ENCODE assay signal across 8 cellular contexts in genomic region chr1:17053071-17053684, GRCh38. TPM values are rescaled to one million over a fixed set of nuclear protein-coding genes. Genes with fewer than 3 reads are reported as not detected.
DNase-seq lines count a peak whose midpoint lies in the region; ATAC-seq, FAIRE-seq and TF ChIP-seq lines count a peak whose summit lies in the region.

No MANE protein-coding gene starts in this region.

- no peak overlapping the region for H2BK120ac ChIP-seq in mesenchymal stem cell (ENCODE audit: low read depth, low read length)

- H3K79me1 ChIP-seq in mesenchymal stem cell (replicated peaks; ENCODE audit: low read length, poor library complexity, severe bottlenecking): no peaks in the 10 kb centered on the region

- H4K8ac ChIP-seq in mesenchymal stem cell (ENCODE audit: low read length): peak overlapping the region; percentile 47

- peak overlapping the region; percentile 28 for H4K91ac ChIP-seq in mesenchymal stem cell (ENCODE audit: low read length)

- POLR2A ChIA-PET in K562 (lab: Yijun Ruan, JAX): interaction anchor here (0.6 to 1.6 kb wide), 3 partner anchors 127 to 187 kb away, joined by 3 to 4 read pairs (median 4); no protein-coding TSS in a partner anchor

- H3K9me3 ChIP-seq in heart left ventricle: no peaks in the 10 kb centered on the region
- no peaks in the 10 kb centered on the region for H3K9me3 ChIP-seq in K562 (replicated peaks; ENCODE audit: control insufficient read depth, insufficient read depth, low read depth, low read length)
- H3K9me3 ChIP-seq in mesenchymal stem cell (ENCODE audit: control insufficient read depth, low read length): no peaks in the 10 kb centered on the region
- H3K9me3 ChIP-seq in vagina: no peaks in the 10 kb centered on the region

- peak overlapping the region in 1 of 2 experiments; percentile 93 for H3K23ac ChIP-seq in mesenchymal stem cell (ENCODE audit: low read length in 2 of 2)

- no TSS peak for BruUV-seq in K562 (replicated peaks; lab: Mats Ljungman, UMichigan)

- peak overlapping the region; percentile 88 for H2AK5ac ChIP-seq in mesenchymal stem cell (ENCODE audit: low read length, severe bottlenecking)

- H3K27ac ChIP-seq in heart left ventricle: peak overlapping the region; percentile 68 to 95 (median 84)
- peak overlapping the region; percentile 80 for H3K27ac ChIP-seq in K562 (ENCODE audit: extremely low read depth, low read depth, low read length)
- peak overlapping the region; percentile 57 for H3K27ac ChIP-seq in mesenchymal stem cell (ENCODE audit: low read length, poor library complexity, severe bottlenecking)
- H3K27ac ChIP-seq in vagina: peak overlapping the region; percentile 77

- ATAC-seq in heart left ventricle: peak in 1 of 4 donors; percentile 0
- ATAC-seq in K562: no peak

- no peak for TF ChIP-seq RAD21 in K562 (CRISPR knock-in tag; conservative IDR thresholded peaks at IDR 0.05 in 1 of 2, IDR thresholded peaks at IDR 0.05 in 1 of 2)

- no peaks in the 10 kb centered on the region for H4K20me1 ChIP-seq in K562 (replicated peaks; ENCODE audit: control insufficient read depth, insufficient read depth, low read length)

- TF ChIP-seq POLR2A in heart left ventricle (IDR thresholded peaks at IDR 0.05): no peak
- no peak for TF ChIP-seq POLR2A in K562 (conservative IDR thresholded peaks at IDR 0.05)
- TF ChIP-seq POLR2A in vagina (IDR thresholded peaks at IDR 0.05): no peak

- H2BK15ac ChIP-seq in mesenchymal stem cell (ENCODE audit: low read depth, poor library complexity, severe bottlenecking): peak overlapping the region; percentile 77

- TF ChIP-seq EP300 in K562 (IDR thresholded peaks at IDR 0.05; ENCODE audit: low read length): no peak

- H3K9me1 ChIP-seq in K562 (ENCODE audit: control insufficient read depth, insufficient read depth, low read length): no peaks in the 10 kb centered on the region

- in situ Hi-C loops in K562 (cut with MboI): loop anchor here (5.0 kb wide), 1 partner anchor 96 kb away; no protein-coding TSS in a partner anchor

- H3K18ac ChIP-seq in mesenchymal stem cell (ENCODE audit: low read depth in 1 of 2, low read length in 2 of 2): peak overlapping the region; percentile 66 to 96

- peak overlapping the region in 1 of 2 experiments; percentile 93 for H3K4ac ChIP-seq in mesenchymal stem cell (ENCODE audit: low read depth in 1 of 2, low read length in 2 of 2)

- FAIRE-seq in K562 (lab: Jason Lieb, UNC): no peak

- H3K4me3 ChIP-seq in heart left ventricle (peak overlapping the region; percentile 28 to 99 (median 77)), K562 (peak overlapping the region; percentile 53), mesenchymal stem cell (ENCODE audit: insufficient read depth in 1 of 2, low read depth in 1 of 2, low read length in 2 of 2) (peak overlapping the region; percentile 91 to 99), vagina (peak overlapping the region; percentile 86 to 89)

- WGBS in heart left ventricle, 4 donors: 3 to 7% (median 5%) methylated on average over 12 of the region's 12 CpGs
- WGBS in K562 (ENCODE audit: insufficient coverage, low coverage, missing lambda C conversion rate): under 1% methylated on average over 12 of the region's 12 CpGs
- 0% methylated on average over 8 of the region's 12 CpGs for WGBS in mesenchymal stem cell

- H3K36me3 ChIP-seq in heart left ventricle: peaks cover 0 to 35% (median 29%) of the 10 kb centered on the region in 9 donors
- peaks cover 34% of the 10 kb centered on the region for H3K36me3 ChIP-seq in K562 (ENCODE audit: control insufficient read depth, insufficient read depth, low read length)
- H3K36me3 ChIP-seq in mesenchymal stem cell (ENCODE audit: control insufficient read depth in 1 of 2, insufficient read depth in 2 of 2, low read depth in 1 of 2, low read length in 2 of 2): peaks cover 10 to 26% of the 10 kb centered on the region in 2 experiments
- peaks cover 0 to 19% of the 10 kb centered on the region in 2 donors for H3K36me3 ChIP-seq in vagina

- no peak overlapping the region for H2BK12ac ChIP-seq in mesenchymal stem cell (ENCODE audit: low read length in 2 of 2)

- TF ChIP-seq CTCF in heart left ventricle (IDR thresholded peaks at IDR 0.05): no peak
- TF ChIP-seq CTCF in K562 (IDR thresholded peaks at IDR 0.05 in 2 of 3, conservative IDR thresholded peaks at IDR 0.05 in 1 of 3; ENCODE audit: insufficient read depth in 2 of 3, low read depth in 1 of 3, low read length in 3 of 3): no peak
- TF ChIP-seq CTCF in vagina (IDR thresholded peaks at IDR 0.05): no peak

- CTCF ChIA-PET in K562 (lab: Yijun Ruan, JAX; ENCODE audit: low intra/inter-chr PET ratio): interaction anchor here (0.6 kb wide), 1 partner anchor 179 kb away, joined by 3 read pairs; no protein-coding TSS in a partner anchor

- H3K14ac ChIP-seq in mesenchymal stem cell (ENCODE audit: low read length in 2 of 2): peak overlapping the region in 1 of 2 experiments; percentile 98

- peak overlapping the region; percentile 36 for H2BK5ac ChIP-seq in mesenchymal stem cell (ENCODE audit: low read depth, low read length, poor library complexity, severe bottlenecking)

- no peaks in the 10 kb centered on the region for H3K27me3 ChIP-seq in heart left ventricle
- H3K27me3 ChIP-seq in K562 (ENCODE audit: control insufficient read depth in 2 of 2, insufficient read depth in 2 of 2, low read length in 2 of 2): peaks cover 2 to 5% of the 10 kb centered on the region in 2 experiments; a peak in 3 of 5 replicates
- H3K27me3 ChIP-seq in mesenchymal stem cell (ENCODE audit: control insufficient read depth in 1 of 2, insufficient read depth in 1 of 2, low read length in 2 of 2): peaks cover 0 to 13% of the 10 kb centered on the region in 2 experiments
- H3K27me3 ChIP-seq in vagina: no peaks in the 10 kb centered on the region

- DNase-seq in heart left ventricle: no peak
- DNase-seq in cardiac septum (ENCODE audit: low spot score): no peak
- DNase-seq in K562 (ENCODE audit: extremely low read depth in 1 of 4, low spot score in 3 of 4): peak in 3 of 4 experiments; percentile 24 to 37 (median 33)
- no peak for DNase-seq in mesenchymal stem cell
- DNase-seq in vagina (ENCODE audit: extremely low spot score in 2 of 2): no peak
- DNase-seq in medulla oblongata (ENCODE audit: extremely low spot score): no peak
- DNase-seq in stimulated activated CD4-positive, alpha-beta T cell treated with anti-CD3 and anti-CD28 coated beads, Interleukin-4, amount 100 ng/mL, for 4 hours: no peak
- DNase-seq in islet precursor cell: no peak

- peaks cover 50% of the 10 kb centered on the region for H3K79me2 ChIP-seq in K562 (ENCODE audit: control insufficient read depth, insufficient read depth, low read length)

- peak overlapping the region; percentile 93 for H3K4me2 ChIP-seq in K562 (ENCODE audit: insufficient read depth, low read length)
- H3K4me2 ChIP-seq in mesenchymal stem cell (ENCODE audit: low read length, poor library complexity, severe bottlenecking): peak overlapping the region; percentile 99

- peak overlapping the region; percentile 85 to 95 for H3K9ac ChIP-seq in K562 (ENCODE audit: insufficient read depth in 1 of 2, low read depth in 2 of 2, low read length in 2 of 2)
- peak overlapping the region; percentile 99 for H3K9ac ChIP-seq in mesenchymal stem cell (ENCODE audit: low read length)

- intact Hi-C loops in heart left ventricle (cut with DNase I) (loop anchor here in 1 of 10 donors (5.0 kb wide), 1 partner anchor 41 kb away; the partner anchor contains the start of gene ATP13A2), cardiac septum (cut with DNase I) (loop anchor here (2.0 kb wide), 1 partner anchor 40 kb away; no protein-coding TSS in a partner anchor), K562 (cut with micrococcal nuclease) (loop anchor here (10.0 kb wide), 1 partner anchor 282 kb away; no protein-coding TSS in a partner anchor), vagina (cut with DNase I) (loop anchor here (5.0 kb wide), 1 partner anchor 96 kb away; no protein-coding TSS in a partner anchor)

- H2AFZ ChIP-seq in K562 (ENCODE audit: low read depth, low read length): peak overlapping the region; percentile 89
- no peak overlapping the region for H2AFZ ChIP-seq in mesenchymal stem cell (ENCODE audit: low read depth, low read length)

- H3K4me1 ChIP-seq in heart left ventricle: peaks cover 0 to 35% (median 22%) of the 10 kb centered on the region in 12 donors
- peaks cover 0 to 15% of the 10 kb centered on the region in 2 experiments; a peak in 3 of 5 replicates for H3K4me1 ChIP-seq in K562 (replicated peaks in 1 of 2; ENCODE audit: control insufficient read depth in 2 of 2, insufficient read depth in 2 of 2, low read length in 2 of 2)
- peaks cover 1% of the 10 kb centered on the region for H3K4me1 ChIP-seq in mesenchymal stem cell (ENCODE audit: control insufficient read depth, insufficient read depth, low read depth, low read length)
- H3K4me1 ChIP-seq in vagina: peaks cover 26% of the 10 kb centered on the region

RNA-seq across cellular contexts. Expression of gene SDHB, which starts 0.7 kb away (rescaled TPM):
- total RNA-seq in heart left ventricle: 100 to 1,000 TPM; 226 to 617 (median 341) TPM
- polyA plus RNA-seq in heart left ventricle: 100 to 1,000 TPM; 174 to 305 TPM
- 260 TPM for total RNA-seq in cardiac septum
- total RNA-seq in K562 (2011; cell fraction: chromatin; rRNA removed; ENCODE audit: low replicate concordance): 91.4 and 102 TPM in 2 replicates
- total RNA-seq in K562 (2011; cell fraction: nucleolus; rRNA removed): 89.1 and 94.7 TPM in 2 replicates
- 110 and 139 TPM in 2 replicates for total RNA-seq in K562 (2011; cell fraction: nucleoplasm; rRNA removed)
- 351 and 360 TPM in 2 replicates for total RNA-seq in K562 (2014; rRNA removed)
- 396 and 465 TPM in 2 replicates for total RNA-seq in K562 (2014; rRNA removed; fragmentation: Illumina TruSeq; extraction: Trizol)
- 365 and 377 TPM in 2 replicates for total RNA-seq in K562 (2015; rRNA removed; fragmentation: Illumina TruSeq; extraction: Trizol)
- 263 and 299 TPM in 2 replicates for total RNA-seq in K562 (2021)
- polyA plus RNA-seq in K562 (2011; rRNA removed): 453 and 554 TPM in 2 replicates
- 249 and 308 TPM in 2 replicates for polyA plus RNA-seq in K562 (2011; cell fraction: cytosol; rRNA removed)
- polyA plus RNA-seq in K562 (2011; cell fraction: nucleus; rRNA removed): 138 and 220 TPM in 2 replicates
- 229 and 275 TPM in 2 replicates for polyA plus RNA-seq in K562 (2012)
- polyA plus RNA-seq in K562 (2014; fragmentation: Illumina TruSeq; extraction: Trizol): 373 and 453 TPM in 2 replicates
- 100 to 1,000 TPM; 207 to 339 TPM for polyA plus RNA-seq in K562 (2014; fragmentation: Nextera tagmentation; extraction: Ambion mirVana)
- polyA plus RNA-seq in K562 (2014; rRNA removed): 390 and 400 TPM in 2 replicates
- polyA minus RNA-seq in K562 (2011; rRNA and poly(A)+ RNA removed): 703 TPM in 2 replicates
- polyA minus RNA-seq in K562 (2011; cell fraction: cytosol; rRNA and poly(A)+ RNA removed): 133 and 188 TPM in 2 replicates
- polyA minus RNA-seq in K562 (2011; cell fraction: nucleus; rRNA and poly(A)+ RNA removed): 40.4 and 84.2 TPM in 2 replicates
- polyA plus RNA-seq in mesenchymal stem cell (2013, experiment 1 of 2): 106 TPM
- polyA plus RNA-seq in mesenchymal stem cell (2013, experiment 2 of 2): 107 TPM
- total RNA-seq in vagina: 96.5 TPM

RNA-seq across cellular contexts. Expression of gene ATP13A2, which starts 41.5 kb away (rescaled TPM):
- total RNA-seq in heart left ventricle (10 to 100 TPM in 8 of 9 donors, 1 to 10 TPM in 1; 7.3 to 37.2 (median 15.6) TPM), cardiac septum (13.3 TPM), K562 (2014; rRNA removed) (23.9 and 40.2 TPM in 2 replicates), K562 (2014; rRNA removed; fragmentation: Illumina TruSeq; extraction: Trizol) (7.8 and 9.9 TPM in 2 replicates), K562 (2015; rRNA removed; fragmentation: Illumina TruSeq; extraction: Trizol) (15.5 and 16.3 TPM in 2 replicates), K562 (2021) (48.3 and 56.3 TPM in 2 replicates), vagina (31.7 TPM)
- polyA plus RNA-seq in heart left ventricle (10 to 100 TPM in 1 of 2 donors, 1 to 10 TPM in 1; 7.6 to 27.5 TPM), K562 (2011; rRNA removed) (10.5 and 27.2 TPM in 2 replicates), K562 (2014; fragmentation: Illumina TruSeq; extraction: Trizol) (22.0 and 35.5 TPM in 2 replicates), K562 (2014; fragmentation: Nextera tagmentation; extraction: Ambion mirVana) (under 1 TPM; 0.36 to 0.45 TPM), K562 (2014; rRNA removed) (26.3 and 28.5 TPM in 2 replicates)
- 34.5 and 126 TPM in 2 replicates for total RNA-seq in K562 (2011; cell fraction: chromatin; rRNA removed; ENCODE audit: low replicate concordance)
- 139 and 151 TPM in 2 replicates for total RNA-seq in K562 (2011; cell fraction: nucleolus; rRNA removed)
- total RNA-seq in K562 (2011; cell fraction: nucleoplasm; rRNA removed): 86.6 and 104 TPM in 2 replicates
- 21.9 and 44.0 TPM in 2 replicates for polyA plus RNA-seq in K562 (2011; cell fraction: cytosol; rRNA removed)
- polyA plus RNA-seq in K562 (2011; cell fraction: nucleus; rRNA removed): 38.6 and 63.9 TPM in 2 replicates
- 38.5 and 53.3 TPM in 2 replicates for polyA plus RNA-seq in K562 (2012)
- polyA minus RNA-seq in K562 (2011; rRNA and poly(A)+ RNA removed): 27.1 and 30.6 TPM in 2 replicates
- polyA minus RNA-seq in K562 (2011; cell fraction: cytosol; rRNA and poly(A)+ RNA removed): 65.7 and 89.6 TPM in 2 replicates
- polyA minus RNA-seq in K562 (2011; cell fraction: nucleus; rRNA and poly(A)+ RNA removed): 19.0 and 32.7 TPM in 2 replicates
- polyA plus RNA-seq in mesenchymal stem cell (2013, experiment 1 of 2): 27.8 TPM
- 27.3 TPM for polyA plus RNA-seq in mesenchymal stem cell (2013, experiment 2 of 2)

Comparison
In these comparisons a context has a peak if more than half of its experiments do, and no peak if none do; other contexts are left out.
1. DNase-seq: peak in K562 (3 of 4); none in heart left ventricle (0 of 5), cardiac septum (single experiment), mesenchymal stem cell (single experiment), vagina (0 of 2), medulla oblongata (single experiment), stimulated activated CD4-positive, alpha-beta T cell treated with anti-CD3 and anti-CD28 coated beads, Interleukin-4, amount 100 ng/mL, for 4 hours (0 of 2) and islet precursor cell (single experiment).
2. Peak in every context shown above with its lines, with median percentiles within 50 percentile points of each other: H3K27ac ChIP-seq and H3K4me3 ChIP-seq.